ENCODE assay signal across 20 cellular contexts in genomic region chr9:110971234-110971633, GRCh38.
DNase-seq lines count a peak whose midpoint lies in the region; ATAC-seq and TF ChIP-seq lines count a peak whose summit lies in the region.
"Had no signal": no experiment of that assay in that cellular context is flagged by ENCODE, and none has a peak within 500 bp of the region (broad histone marks: within the 10 kb centered on the region; RNA-seq: fewer than 3 reads in every experiment).

No MANE protein-coding gene starts in this region.

- no peak for TF ChIP-seq CTCF in fibroblast of mammary gland (conservative IDR thresholded peaks at IDR 0.05; ENCODE audit: control insufficient read depth, insufficient read depth, low read depth, low read length)

- ATAC-seq in HG03378 (IDR thresholded peaks at IDR 0.05; ENCODE audit: unreplicated experiment) (no peak), right cardiac atrium (no peak), GM21825 (IDR thresholded peaks at IDR 0.05; ENCODE audit: unreplicated experiment) (no peak)
- ATAC-seq: A549, Right ventricle myocardium inferior had no signal

- H3K9me3 ChIP-seq in right cardiac atrium (ENCODE audit: control insufficient read depth, low read length), result no peaks in the 10 kb centered on the region
- H3K9me3 ChIP-seq: A549, MG63, SK-N-SH had no signal

- in situ Hi-C loops in SK-MEL-5 (cut with HindIII; ENCODE audit: low pct_unique_long_range_greater_than_20kb, low sequenced_read_pairs), result no loop called here

- H3K4me3 ChIP-seq in fibroblast of mammary gland (ENCODE audit: control insufficient read depth, low read depth, low read length) (no peak overlapping the region), right cardiac atrium (ENCODE audit: low read length) (no peak overlapping the region)
- H3K4me3 ChIP-seq: A549, MG63 had no signal

- WGBS in right cardiac atrium, result 77% methylated on average over 2 of the region's 2 CpGs

- peak; percentile 44 for DNase-seq in EH (ENCODE audit: low read depth)
- peak; percentile 23 for DNase-seq in SK-MEL-5 (ENCODE audit: low read depth, low spot score)
- peak; percentile 30 for DNase-seq in fibroblast of mammary gland (ENCODE audit: low read depth)
- peak; percentile 66 for DNase-seq in pons (ENCODE audit: low spot score)
- DNase-seq in activated CD4-positive, CD25-positive, alpha-beta regulatory T cell (lab: John Stamatoyannopoulos, UW), result no peak
- DNase-seq in right cardiac atrium, result no peak
- DNase-seq: C1 segment of cervical spinal cord, EL, Karpas-422, MG63, NCI-H1105, NCI-H1694 treated with DMSO at 0.1 percent for 48 hours, NCI-H2107, NCI-H345, NCI-H526 treated with DMSO at 0.1 percent for 48 hours, SK-N-SH had no signal

- H3K4me1 ChIP-seq in right cardiac atrium (ENCODE audit: control insufficient read depth, insufficient read depth, low read length), result no peaks in the 10 kb centered on the region

- no peaks in the 10 kb centered on the region for H3K27me3 ChIP-seq in right cardiac atrium (ENCODE audit: control insufficient read depth, insufficient read depth)
- H3K27me3 ChIP-seq: MG63 had no signal

- no peak overlapping the region for H3K27ac ChIP-seq in right cardiac atrium (ENCODE audit: low read length)

- intact Hi-C loops in right cardiac atrium (cut with DNase I), result no loop called here

Comparison
In these comparisons a context has a peak if more than half of its experiments do, and no peak if none do; other contexts are left out.
1. DNase-seq: peak in EH (single experiment), SK-MEL-5 (single experiment), fibroblast of mammary gland (single experiment) and pons (single experiment); none in activated CD4-positive, CD25-positive, alpha-beta regulatory T cell (0 of 4) and right cardiac atrium (0 of 3).